8 cellular contexts compared by ENCODE assay signal in genomic region chr19:17078920-17079709, GRCh38. TPM values are rescaled to one million over a fixed set of nuclear protein-coding genes. Genes with fewer than 3 reads are reported as not detected.
DNase-seq lines count a peak whose midpoint lies in the region; ATAC-seq and TF ChIP-seq lines count a peak whose summit lies in the region.

No MANE protein-coding gene starts in this region.

- H3K27me3 ChIP-seq in left ventricle myocardium inferior (ENCODE audit: low read depth): no peaks in the 10 kb centered on the region
- H3K27me3 ChIP-seq in aorta (ENCODE audit: control insufficient read depth in 1 of 2, insufficient read depth in 2 of 2, low read length in 1 of 2): no peaks in the 10 kb centered on the region

- H3K4me1 ChIP-seq in left ventricle myocardium inferior (peaks cover 84% of the 10 kb centered on the region), aorta (ENCODE audit: control insufficient read depth in 1 of 2, insufficient read depth in 2 of 2, low read length in 2 of 2) (peaks cover 3 to 4% of the 10 kb centered on the region in 2 donors)

- intact Hi-C loops in left ventricle myocardium inferior (cut with micrococcal nuclease): no loop called here
- intact Hi-C loops in left cardiac atrium (cut with DNase I): loop anchor here in 1 of 2 donors (5.0 kb wide), 2 partner anchors 58 to 138 kb away; partner anchors contain the start of gene USE1
- intact Hi-C loops in aorta (cut with DNase I): loop anchor here (5.0 to 10.0 kb wide), 3 partner anchors 63 to 306 kb away; partner anchors contain the start of gene OCEL1 (in 1 of the 2)

- H3K4me3 ChIP-seq in left ventricle myocardium inferior (peak overlapping the region; percentile 46), aorta (ENCODE audit: low read length in 2 of 2) (peak overlapping the region; percentile 0 to 15)

- ATAC-seq in left cardiac atrium (no peak), aorta (ENCODE audit: low FRiP score) (no peak), HG03108 (IDR thresholded peaks at IDR 0.05; ENCODE audit: unreplicated experiment) (no peak)

- H3K36me3 Mint-ChIP-seq in brain: no peaks in the 10 kb centered on the region

- no peaks in the 10 kb centered on the region for H3K36me3 ChIP-seq in left ventricle myocardium inferior
- no peaks in the 10 kb centered on the region for H3K36me3 ChIP-seq in aorta (ENCODE audit: control insufficient read depth in 1 of 2, insufficient read depth in 2 of 2, low read length in 1 of 2)

- H3K9me3 ChIP-seq in left ventricle myocardium inferior (replicated peaks) (no peaks in the 10 kb centered on the region), aorta (ENCODE audit: control insufficient read depth, low read length) (no peaks in the 10 kb centered on the region)

- WGBS in aorta, 2 donors: 15 to 21% methylated on average over 19 of the region's 19 CpGs

- DNase-seq in left ventricle myocardium inferior: no peak
- no peak for DNase-seq in left cardiac atrium
- peak; percentile 57 for DNase-seq in midbrain (lab: John Stamatoyannopoulos, UW)
- DNase-seq in aorta: peak in 1 of 2 donors; percentile 70
- DNase-seq in NOMO-1 treated with DMSO at 0.1 percent for 48 hours (lab: John Stamatoyannopoulos, UW; ENCODE audit: unreplicated experiment): no peak
- no peak for DNase-seq in HUDEP-2 (lab: John Stamatoyannopoulos, UW; ENCODE audit: unreplicated experiment in 76 of 76)

- peak overlapping the region; percentile 92 to 99 (median 98) for H3K27ac Mint-ChIP-seq in brain

- H3K4me3 Mint-ChIP-seq in brain: peak overlapping the region; percentile 81 to 100 (median 88)

- H3K9me3 Mint-ChIP-seq in brain: peaks cover 0 to 4% (median 0%) of the 10 kb centered on the region in 5 experiments

- H3K27me3 Mint-ChIP-seq in brain: peaks cover 8% of the 10 kb centered on the region

- TF ChIP-seq CTCF in left ventricle myocardium inferior (IDR thresholded peaks at IDR 0.05; ENCODE audit: borderline replicate concordance): no peak
- TF ChIP-seq CTCF in brain (conservative IDR thresholded peaks at IDR 0.05): no peak

- peak overlapping the region; percentile 76 for H3K27ac ChIP-seq in left ventricle myocardium inferior (replicated peaks)
- H3K27ac ChIP-seq in aorta (ENCODE audit: low read depth in 1 of 2, low read length in 2 of 2): peak overlapping the region; percentile 14 to 94

- H3K4me1 Mint-ChIP-seq in brain: peaks cover 61% of the 10 kb centered on the region

RNA-seq across cellular contexts. Expression of gene MYO9B, which starts 3.5 kb away (rescaled TPM):
- total RNA-seq in left ventricle myocardium inferior (30.7 TPM), left cardiac atrium (10 to 100 TPM; 32.5 to 44.6 TPM), aorta (100 to 1,000 TPM; 165 to 176 TPM)
- polyA plus RNA-seq in brain (ENCODE audit: insufficient read depth, low read depth, low replicate concordance) (41.2 TPM), aorta (100 to 1,000 TPM in 1 of 2 donors, 10 to 100 TPM in 1; 34.3 to 183 TPM)

RNA-seq across cellular contexts. Expression of gene HAUS8, which starts 3.9 kb away (rescaled TPM):
- total RNA-seq in left ventricle myocardium inferior: 3.5 TPM
- total RNA-seq in left cardiac atrium: 1 to 10 TPM; 3.9 to 5.0 TPM
- polyA plus RNA-seq in brain (ENCODE audit: insufficient read depth, low read depth, low replicate concordance): 12.7 TPM
- 1 to 10 TPM; 5.8 to 7.2 TPM for total RNA-seq in aorta
- 10 to 100 TPM in 1 of 2 donors, 1 to 10 TPM in 1; 4.5 to 15.1 TPM for polyA plus RNA-seq in aorta

RNA-seq across cellular contexts. Expression of gene CPAMD8, which starts 52.5 kb away (rescaled TPM):
- total RNA-seq in left ventricle myocardium inferior: 13.7 TPM
- 10 to 100 TPM in 1 of 2 donors, 1 to 10 TPM in 1; 8.9 to 11.3 TPM for total RNA-seq in left cardiac atrium
- 4.1 TPM for polyA plus RNA-seq in brain (ENCODE audit: insufficient read depth, low read depth, low replicate concordance)
- total RNA-seq in aorta: 1 to 10 TPM; 2.6 to 5.4 TPM
- 10 to 100 TPM in 1 of 2 donors, 1 to 10 TPM in 1; 1.9 to 11.9 TPM for polyA plus RNA-seq in aorta
